In genomic region chr7:87475359-87476178, GRCh38 we compare ENCODE assay signal across 8 cellular contexts. TPM values are rescaled to one million over a fixed set of nuclear protein-coding genes. Genes with fewer than 3 reads are reported as not detected.
DNase-seq lines count a peak whose midpoint lies in the region; ATAC-seq, FAIRE-seq and TF ChIP-seq lines count a peak whose summit lies in the region.

Gene ABCB4 (minus strand): TSS chr7:87475680. CDS start chr7:87475465, 215 bp downstream.

- CTCF ChIA-PET in OCI-LY7 (lab: Charles Lee; ENCODE audit: unreplicated experiment) = no interaction called here

- H3K9me3 ChIP-seq in OCI-LY7 (ENCODE audit: low read length) = no peaks in the 10 kb centered on the region

- no peaks in the 10 kb centered on the region for H3K36me3 ChIP-seq in OCI-LY7 (ENCODE audit: insufficient read depth, low read length)

- H2AFZ ChIP-seq in OCI-LY7 (ENCODE audit: low read length) = peak within 1 kb of the TSS; percentile 82

- POLR2A ChIA-PET in OCI-LY7 (lab: Charles Lee) = no interaction called here

- no peak for TF ChIP-seq CTCF in GM13977 (IDR thresholded peaks at IDR 0.05; ENCODE audit: extremely low read depth, insufficient read depth, missing control alignments)
- no peak for TF ChIP-seq CTCF in OCI-LY7 (conservative IDR thresholded peaks at IDR 0.05; ENCODE audit: low read length)
- no peak for TF ChIP-seq CTCF in fibroblast of mammary gland (conservative IDR thresholded peaks at IDR 0.05; ENCODE audit: control insufficient read depth, insufficient read depth, low read depth, low read length)
- TF ChIP-seq CTCF in omental fat pad (IDR thresholded peaks at IDR 0.05) = no peak

- in situ Hi-C loops in GM13977 (cut with MboI; ENCODE audit: low pct_unique_long_range_greater_than_20kb, low sequenced_read_pairs, unreplicated experiment) = no loop called here

- H4K20me1 ChIP-seq in OCI-LY7 (ENCODE audit: insufficient read depth, low read length) = no peaks in the 10 kb centered on the region

- no peaks in the 10 kb centered on the region for H3K79me2 ChIP-seq in OCI-LY7 (ENCODE audit: insufficient read depth, low read depth, low read length)

- intact Hi-C loops in OCI-LY7 (cut with micrococcal nuclease; ENCODE audit: unreplicated experiment) = loop anchor here (10.0 kb wide), 1 partner anchor 739 kb away; no protein-coding TSS in a partner anchor

- peak within 1 kb of the TSS; percentile 62 for H3K4me3 ChIP-seq in OCI-LY7 (ENCODE audit: low read depth, low read length, poor library complexity, severe bottlenecking)
- peak within 1 kb of the TSS; percentile 1 for H3K4me3 ChIP-seq in fibroblast of mammary gland (ENCODE audit: control insufficient read depth, low read depth, low read length)

- FAIRE-seq in HTR-8/SVneo (lab: Jason Lieb, UNC) = no peak

- ATAC-seq in GM21529 (IDR thresholded peaks at IDR 0.05; ENCODE audit: unreplicated experiment) (peak; percentile 17), omental fat pad (ENCODE audit: low FRiP score) (peak; percentile 42)

- TSS peak; percentile 78 for BruUV-seq in OCI-LY7 (replicated peaks; lab: Mats Ljungman, UMichigan)

- H3K27ac ChIP-seq in OCI-LY7 (ENCODE audit: low read depth, low read length, poor library complexity, severe bottlenecking) = peak within 1 kb of the TSS; percentile 26

- peak; percentile 44 for DNase-seq in GM13977 (ENCODE audit: low spot score)
- no peak for DNase-seq in OCI-LY7 (ENCODE audit: low spot score)
- DNase-seq in fibroblast of mammary gland (ENCODE audit: low read depth) = no peak
- DNase-seq in omental fat pad (ENCODE audit: low spot score) = no peak
- no peak for DNase-seq in cerebellar nuclear complex (lab: John Stamatoyannopoulos, UW)
- no peak for DNase-seq in HTR-8/SVneo (ENCODE audit: insufficient read length, low spot score)
- no peak for DNase-seq in stimulated activated naive CD4-positive, alpha-beta T cell treated with Interleukin-2 at 50 U/mL for 16 hours (lab: John Stamatoyannopoulos, UW)

- no peaks in the 10 kb centered on the region for H3K9me2 ChIP-seq in OCI-LY7 (ENCODE audit: insufficient read depth, low read length)

- H3K4me2 ChIP-seq in OCI-LY7 (ENCODE audit: low read length) = peak within 1 kb of the TSS; percentile 94

- peaks cover 18% of the 10 kb centered on the region for H3K4me1 ChIP-seq in OCI-LY7 (ENCODE audit: insufficient read depth, low read length, poor library complexity, severe bottlenecking)

RNA-seq across cellular contexts. Expression of gene ABCB4, which starts in this region (rescaled TPM):
- not detected in 2 replicates for total RNA-seq in OCI-LY7 (2014; rRNA removed; shearing (Covaris generic))
- total RNA-seq in OCI-LY7 (2022) (1.2 TPM in 2 replicates), omental fat pad (under 1 TPM; 0.38 to 0.84 (median 0.61) TPM)

Comparison
In these comparisons a context has a peak if more than half of its experiments do, and no peak if none do; other contexts are left out.
1. Peak in ATAC-seq in omental fat pad; RNA of the gene not detected or under 1 TPM.